In the genomic region with DNA sequence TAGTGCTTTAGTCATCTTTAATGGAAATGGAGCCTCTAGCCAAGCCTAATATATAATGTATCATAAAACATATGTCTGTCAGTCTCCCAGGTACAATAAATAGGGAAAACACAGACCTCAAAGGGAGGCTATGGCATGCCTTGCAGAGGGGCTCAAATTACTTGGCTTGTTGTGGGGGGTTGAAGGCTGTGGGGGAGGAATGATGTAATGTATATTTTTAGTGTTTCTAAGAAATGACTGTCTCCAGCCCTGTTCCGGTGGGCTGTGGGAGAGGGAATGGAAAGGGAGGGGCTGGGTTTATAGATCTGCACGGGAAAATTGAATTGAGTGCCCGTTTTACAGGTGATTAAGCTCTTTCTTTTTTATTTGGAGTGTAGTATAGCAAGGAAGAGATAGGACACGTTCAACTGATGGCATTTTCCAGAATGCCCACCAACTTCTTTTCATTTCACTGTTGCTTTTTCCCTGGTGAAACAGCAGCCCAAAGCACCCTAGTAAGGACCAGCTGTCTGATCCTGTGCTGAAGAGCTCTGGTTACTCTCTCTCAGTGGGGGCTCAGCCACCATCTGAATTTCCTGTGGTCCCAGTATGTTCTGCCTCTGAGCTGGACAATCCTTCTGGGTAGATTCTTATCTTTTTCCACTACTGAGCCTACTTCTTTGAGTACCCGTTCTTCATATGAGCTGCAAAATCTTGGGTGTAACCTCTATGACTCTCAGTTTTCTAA, we compare ENCODE assay signal across 37 cellular contexts.
A peak's percentile ranks its signal among the peaks of the same experiment; 100 is the strongest.
DNase-seq lines count a peak whose midpoint lies in the region; ATAC-seq, FAIRE-seq and TF ChIP-seq lines count a peak whose summit lies in the region.
"Had no signal": no experiment of that assay in that cellular context is flagged by ENCODE, and none has a peak within 500 bp of the region (broad histone marks: within the 10 kb centered on the region; RNA-seq: fewer than 3 reads in every experiment).

No MANE protein-coding gene starts in this region.

- H3K27ac Mint-ChIP-seq in nephron progenitor cell, result peak overlapping the region; percentile 93
- H3K27ac Mint-ChIP-seq: activated T-cell treated with anti-CD3 and anti-CD28 coated beads, Interleukin-2, amount 50 U/mL, for 24 hours; immature natural killer cell had no signal

- peaks cover 13% of the 10 kb centered on the region for H3K36me3 Mint-ChIP-seq in nephron progenitor cell (ENCODE audit: low read depth)
- H3K36me3 Mint-ChIP-seq: immature natural killer cell had no signal

- no peak for TF ChIP-seq CTCF in HEK293 (tag by site-specific recombination; IDR thresholded peaks at IDR 0.05)
- no peak for TF ChIP-seq CTCF in choroid plexus epithelial cell (conservative IDR thresholded peaks at IDR 0.05; ENCODE audit: low read depth, low read length)
- TF ChIP-seq CTCF in nephron progenitor cell (IDR thresholded peaks at IDR 0.05), result no peak

- H3K36me3 ChIP-seq in HEK293 (ENCODE audit: control insufficient read depth in 2 of 2, insufficient read depth in 1 of 2, low read length in 2 of 2), result no peaks in the 10 kb centered on the region
- H3K36me3 ChIP-seq in small intestine (ENCODE audit: control insufficient read depth in 2 of 2, insufficient read depth in 2 of 2, low read length in 2 of 2), result no peaks in the 10 kb centered on the region
- H3K36me3 ChIP-seq: BLaER1, gastroesophageal sphincter, neutrophil, right atrium auricular region, thoracic aorta, vagina had no signal

- H3K4me3 ChIP-seq in HEK293 (ENCODE audit: low read depth, low read length), result no peak overlapping the region
- H3K4me3 ChIP-seq in choroid plexus epithelial cell (ENCODE audit: low read depth, low read length), result no peak overlapping the region
- no peak overlapping the region for H3K4me3 ChIP-seq in small intestine (ENCODE audit: low read depth in 1 of 2, low read length in 2 of 2)
- H3K4me3 ChIP-seq: BLaER1, body of pancreas, dorsolateral prefrontal cortex, gastroesophageal sphincter, right atrium auricular region, thoracic aorta, vagina had no signal

- H3K9me3 Mint-ChIP-seq in nephron progenitor cell, result peaks cover 42% of the 10 kb centered on the region

- H3K27me3 Mint-ChIP-seq in nephron progenitor cell (ENCODE audit: low read depth, poor library complexity), result peaks cover 3% of the 10 kb centered on the region
- H3K27me3 Mint-ChIP-seq: stimulated activated naive CD8-positive, alpha-beta T cell treated with anti-CD3 and anti-CD28 coated beads, Interleukin-15, amount 100 ng/mL, for 72 hours had no signal

- no peak for FAIRE-seq in small intestine (lab: Jason Lieb, UNC)
- FAIRE-seq: G401.6, HepG2, TTC549 had no signal

- WGBS in small intestine, 3 donors, result 64 to 82% (median 68%) methylated on average over 5 of the region's 5 CpGs

- H3K27me3 ChIP-seq in small intestine (ENCODE audit: control insufficient read depth in 2 of 2, insufficient read depth in 2 of 2, low read length in 2 of 2), result no peaks in the 10 kb centered on the region
- H3K27me3 ChIP-seq: body of pancreas, gastroesophageal sphincter, neutrophil, right atrium auricular region, vagina had no signal

- POLR2A ChIA-PET in HEK293 (lab: Yijun Ruan, JAX), result interaction anchor here (0.6 to 1.7 kb wide), 2 partner anchors 221 to 232 kb away, joined by 4 to 5 read pairs; partner anchors contain the start of gene CASK

- H3K9me3 ChIP-seq in HEK293 (ENCODE audit: control insufficient read depth, insufficient read depth, low read depth, low read length) (no peaks in the 10 kb centered on the region; the same call in none of the 2 replicates), small intestine (ENCODE audit: control insufficient read depth, low read depth) (no peaks in the 10 kb centered on the region)
- H3K9me3 ChIP-seq: BLaER1, body of pancreas, gastroesophageal sphincter, neutrophil, SK-N-SH, thoracic aorta, vagina had no signal

- H3K27ac ChIP-seq in HEK293 (ENCODE audit: extremely low read depth, low read depth, low read length), result peak overlapping the region; percentile 53
- H3K27ac ChIP-seq in small intestine (ENCODE audit: low read depth in 1 of 2, low read length in 1 of 2), result no peak overlapping the region
- H3K27ac ChIP-seq: BLaER1, body of pancreas, dorsolateral prefrontal cortex, gastroesophageal sphincter, neutrophil, right atrium auricular region, thoracic aorta, vagina had no signal

- ATAC-seq in HG03439 (IDR thresholded peaks at IDR 0.05; ENCODE audit: unreplicated experiment), result no peak
- ATAC-seq: body of pancreas; gastroesophageal sphincter; HepG2; left colon; stimulated activated naive CD8-positive, alpha-beta T cell treated with anti-CD3 and anti-CD28 coated beads, Interleukin-15, amount 100 ng/mL, for 72 hours had no signal

- CTCF ChIA-PET in HEK293 (lab: Yijun Ruan, JAX), result no interaction called here

- no peak overlapping the region for H3K4me3 Mint-ChIP-seq in nephron progenitor cell
- H3K4me3 Mint-ChIP-seq: activated T-cell treated with anti-CD3 and anti-CD28 coated beads, Interleukin-2, amount 50 U/mL, for 24 hours; H9; immature natural killer cell; stimulated activated naive CD8-positive, alpha-beta T cell treated with anti-CD3 and anti-CD28 coated beads, Interleukin-15, amount 100 ng/mL, for 72 hours had no signal

- peaks cover 27% of the 10 kb centered on the region for H3K4me1 Mint-ChIP-seq in nephron progenitor cell
- H3K4me1 Mint-ChIP-seq: immature natural killer cell; stimulated activated naive CD8-positive, alpha-beta T cell treated with anti-CD3 and anti-CD28 coated beads, Interleukin-15, amount 100 ng/mL, for 72 hours had no signal

- H3K4me1 ChIP-seq in HEK293 (ENCODE audit: control insufficient read depth, insufficient read depth, low read length) (peaks cover 3% of the 10 kb centered on the region; the same call in 1 of the 2 replicates), small intestine (ENCODE audit: control insufficient read depth in 2 of 2, insufficient read depth in 1 of 2, low read depth in 1 of 2, low read length in 1 of 2) (no peaks in the 10 kb centered on the region)
- H3K4me1 ChIP-seq: BLaER1, body of pancreas, gastroesophageal sphincter, right atrium auricular region, vagina had no signal

- DNase-seq in NCI-H2171 (lab: John Stamatoyannopoulos, UW) (peak; percentile 51), choroid plexus epithelial cell (ENCODE audit: low read depth) (peak; percentile 18), nephron progenitor cell (peak; percentile 22), SIG-M5 (lab: John Stamatoyannopoulos, UW) (no peak), small intestine (no peak)
- DNase-seq: activated CD4-positive, alpha-beta T cell treated with anti-CD3 and anti-CD28 coated beads, Interleukin-2, amount 50 U/mL, for 1 hour; activated CD4-positive, CD25-positive, alpha-beta regulatory T cell; activated gamma-delta T cell treated with Interleukin-2 at 50 U/mL for 16 hours; activated T-cell treated with anti-CD3 and anti-CD28 coated beads, Interleukin-2, amount 50 U/mL, for 24 hours; body of pancreas; cerebellar nuclear complex; DMS53; dorsolateral prefrontal cortex; H9; hypothalamus; immature natural killer cell; Kasumi-1; left colon; NCI-H1417 treated with DMSO at 0.1 percent for 48 hours; NCI-H2081; NCI-H510A treated with DMSO at 0.1 percent for 48 hours; posterior cingulate gyrus; SK-N-SH; stimulated activated CD4-positive, alpha-beta T cell treated with anti-CD3 and anti-CD28 coated beads, Interleukin-12 subunit alpha, Interleukin-12 subunit beta, amount 100 ng/mL, for 4 hours; stimulated activated CD4-positive, alpha-beta T cell treated with anti-CD3 and anti-CD28 coated beads, Interleukin-2, amount 100 ng/mL, for 48 hours; stimulated activated naive CD8-positive, alpha-beta T cell treated with anti-CD3 and anti-CD28 coated beads, Interleukin-15, amount 100 ng/mL, for 72 hours had no signal

TF ChIP-seq in HEK293, 187 proteins besides CTCF, POLR2A, EP300 and RAD21 (continues in another document):
- TF ChIP-seq EGR2 (tag by site-specific recombination; IDR thresholded peaks at IDR 0.05; ENCODE audit: low read depth), result peak; percentile 68; the same call in 1 of the 2 replicates
- peak; percentile 72 for TF ChIP-seq PATZ1 (tag by site-specific recombination; IDR thresholded peaks at IDR 0.05)
- peak; percentile 66; the same call in 1 of the 2 replicates for TF ChIP-seq ZNF843 (tag by site-specific recombination; IDR thresholded peaks at IDR 0.05)
- peak; percentile 8 for TF ChIP-seq SETDB1 (IDR thresholded peaks at IDR 0.05; ENCODE audit: insufficient read length, low read length)
- peak; percentile 62 for TF ChIP-seq KLF8 (tag by site-specific recombination; IDR thresholded peaks at IDR 0.05)
- TF ChIP-seq, protein P1, sequence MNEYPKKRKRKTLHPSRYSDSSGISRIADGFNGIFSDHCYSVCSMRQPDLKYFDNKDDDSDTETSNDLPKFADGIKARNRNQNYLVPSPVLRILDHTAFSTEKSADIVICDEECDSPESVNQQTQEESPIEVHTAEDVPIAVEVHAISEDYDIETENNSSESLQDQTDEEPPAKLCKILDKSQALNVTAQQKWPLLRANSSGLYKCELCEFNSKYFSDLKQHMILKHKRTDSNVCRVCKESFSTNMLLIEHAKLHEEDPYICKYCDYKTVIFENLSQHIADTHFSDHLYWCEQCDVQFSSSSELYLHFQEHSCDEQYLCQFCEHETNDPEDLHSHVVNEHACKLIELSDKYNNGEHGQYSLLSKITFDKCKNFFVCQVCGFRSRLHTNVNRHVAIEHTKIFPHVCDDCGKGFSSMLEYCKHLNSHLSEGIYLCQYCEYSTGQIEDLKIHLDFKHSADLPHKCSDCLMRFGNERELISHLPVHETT (tag by site-specific recombination; IDR thresholded peaks at IDR 0.05), result no peak
- TF ChIP-seq ZEB2 (tag by site-specific recombination; IDR thresholded peaks at IDR 0.05), result 0 out of 2 replicates have a peak, but pooled peaks have one; percentile 24

Comparison
In these comparisons a context has a peak if more than half of its experiments do, and no peak if none do; other contexts are left out.
1. DNase-seq: peak in NCI-H2171 (single experiment), choroid plexus epithelial cell (single experiment) and nephron progenitor cell (single experiment); none in SIG-M5 (single experiment) and small intestine (single experiment).